ENCODE assay signal across 14 cellular contexts in the genomic region with DNA sequence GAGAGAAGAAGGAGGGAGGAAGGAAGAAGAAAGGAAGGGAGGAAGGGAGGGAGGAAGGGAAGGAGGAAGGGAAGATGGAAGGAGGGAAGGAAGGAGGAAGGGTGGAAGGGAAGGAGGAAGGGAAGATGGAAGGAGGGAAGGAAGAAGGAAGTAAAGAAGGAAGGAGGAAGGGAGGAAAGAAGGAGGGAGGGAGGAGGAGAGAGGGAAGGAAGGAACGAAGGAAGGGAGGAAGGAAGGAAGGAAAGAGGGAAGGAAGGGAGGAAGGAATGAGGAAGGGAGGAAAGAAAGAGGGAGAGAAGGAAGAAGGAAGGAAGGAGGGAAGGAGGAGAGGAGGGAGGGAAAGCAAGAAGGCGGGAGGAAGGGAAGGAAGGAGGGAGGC. TPM values are rescaled to one million over a fixed set of nuclear protein-coding genes. Genes with fewer than 3 reads are reported as not detected.
DNase-seq lines count a peak whose midpoint lies in the region; TF ChIP-seq lines count a peak whose summit lies in the region.
"Had no signal": no experiment of that assay in that cellular context is flagged by ENCODE, and none has a peak within 500 bp of the region (broad histone marks: within the 10 kb centered on the region; RNA-seq: fewer than 3 reads in every experiment).

No MANE protein-coding gene starts in this region.

- H4K20me1 ChIP-seq in mammary epithelial cell (ENCODE audit: insufficient read depth, low read length): no peaks in the 10 kb centered on the region

- H3K9me3 Mint-ChIP-seq in mesothelial cell of epicardium: no peaks in the 10 kb centered on the region

- H3K4me2 ChIP-seq in mammary epithelial cell (ENCODE audit: insufficient read depth, low read depth, low read length): no peak overlapping the region
- H3K4me2 ChIP-seq: KMS-11 had no signal

- intact Hi-C loops in mammary epithelial cell (cut with micrococcal nuclease): no loop called here
- intact Hi-C loops in testis (cut with DNase I; ENCODE audit: low total_unique reads): no loop called here
- intact Hi-C loops in A673 (cut with micrococcal nuclease; ENCODE audit: unreplicated experiment): loop anchor here (5.0 kb wide), 1 partner anchor 80 kb away; no protein-coding TSS in a partner anchor

- H3K4me3 ChIP-seq in HUES64 (ENCODE audit: low read length) (peak overlapping the region; percentile 64), mammary epithelial cell (replicated peaks in 1 of 3; ENCODE audit: insufficient read depth in 1 of 3, low read depth in 2 of 3, low read length in 3 of 3) (no peak overlapping the region), testis (peak overlapping the region in 1 of 2 donors; percentile 51), A673 (ENCODE audit: low read depth, low read length, poor library complexity, severe bottlenecking) (no peak overlapping the region)
- H3K4me3 ChIP-seq: SJCRH30 had no signal

- no peaks in the 10 kb centered on the region for H3K36me3 Mint-ChIP-seq in mesothelial cell of epicardium
- H3K36me3 Mint-ChIP-seq: CD14-positive monocyte had no signal

- 0 out of 2 replicates have a peak, but pooled peaks cover 5% of the 10 kb centered on the region for H3K4me1 ChIP-seq in HUES64 (ENCODE audit: insufficient read depth, low read length)
- H3K4me1 ChIP-seq in mammary epithelial cell (ENCODE audit: insufficient read depth, low read length): peaks cover 40% of the 10 kb centered on the region
- no peaks in the 10 kb centered on the region for H3K4me1 ChIP-seq in testis
- peaks cover 22% of the 10 kb centered on the region for H3K4me1 ChIP-seq in A673 (ENCODE audit: insufficient read depth, low read length, poor library complexity, severe bottlenecking)

- WGBS in HUES64: 44% methylated on average over 2 of the region's 2 CpGs
- 88% methylated on average over 1 of the region's 2 CpGs for WGBS in mammary epithelial cell (ENCODE audit: low coverage, missing lambda C conversion rate)
- WGBS in testis, 2 donors: 54 to 59% methylated on average over 2 of the region's 2 CpGs

- TF ChIP-seq CTCF in mammary epithelial cell (conservative IDR thresholded peaks at IDR 0.05 in 1 of 2, IDR thresholded peaks at IDR 0.05 in 1 of 2; ENCODE audit: extremely low read depth in 1 of 2, insufficient read depth in 1 of 2, low read depth in 1 of 2, low read length in 2 of 2) (no peak), mesothelial cell of epicardium (IDR thresholded peaks at IDR 0.05; ENCODE audit: unreplicated experiment) (no peak), testis (IDR thresholded peaks at IDR 0.05) (no peak), A673 (conservative IDR thresholded peaks at IDR 0.05; ENCODE audit: low read depth, low read length) (no peak)

- CTCF ChIA-PET in mammary epithelial cell (lab: Charles Lee; ENCODE audit: low non-redundant PET) (no interaction called here), A673 (lab: Charles Lee) (interaction anchor here (1.0 kb wide), 1 partner anchor 14 kb away, joined by 3 read pairs; no protein-coding TSS in a partner anchor)

- peak overlapping the region; percentile 95 for H3K27ac Mint-ChIP-seq in mesothelial cell of epicardium
- H3K27ac Mint-ChIP-seq: CD14-positive monocyte had no signal

- H2AFZ ChIP-seq in mammary epithelial cell (ENCODE audit: low read depth, low read length): peak overlapping the region; percentile 31

- H3K27me3 ChIP-seq in HUES64 (ENCODE audit: insufficient read depth, low read length) (peaks cover 28% of the 10 kb centered on the region), mammary epithelial cell (ENCODE audit: insufficient read depth, low read length) (no peaks in the 10 kb centered on the region), testis (no peaks in the 10 kb centered on the region), A673 (replicated peaks; ENCODE audit: insufficient read depth, low read depth, low read length, poor library complexity) (no peaks in the 10 kb centered on the region)
- H3K27me3 ChIP-seq: SJCRH30 had no signal

- dilution Hi-C loops in mammary epithelial cell (cut with HindIII; ENCODE audit: low sequenced_read_pairs): no loop called here

- peaks cover 18% of the 10 kb centered on the region for H3K4me1 Mint-ChIP-seq in mesothelial cell of epicardium

- H3K9ac ChIP-seq in HUES64 (ENCODE audit: low read depth, low read length) (0 out of 2 replicates have a peak overlapping the region, but pooled peaks have one; percentile 67), mammary epithelial cell (ENCODE audit: insufficient read depth, low read length) (no peak overlapping the region)
- H3K9ac ChIP-seq: KMS-11 had no signal

- no peak for TF ChIP-seq POLR2A in testis (IDR thresholded peaks at IDR 0.05)

- peaks cover 5% of the 10 kb centered on the region for H3K27me3 Mint-ChIP-seq in mesothelial cell of epicardium (ENCODE audit: low read depth)

- POLR2A ChIA-PET in A673 (lab: Charles Lee; ENCODE audit: low non-redundant PET): no interaction called here

- H3K27ac ChIP-seq in HUES64 (ENCODE audit: low read depth, low read length) (no peak overlapping the region), mammary epithelial cell (ENCODE audit: insufficient read depth, low read depth, low read length) (no peak overlapping the region), testis (peak overlapping the region; percentile 39 to 75), caudate nucleus (ENCODE audit: low read depth, low read length) (no peak overlapping the region), A673 (ENCODE audit: low read depth, low read length, poor library complexity, severe bottlenecking) (no peak overlapping the region)
- H3K27ac ChIP-seq: KMS-11, SJCRH30 had no signal

- BruUV-seq in mammary epithelial cell (replicated peaks; lab: Mats Ljungman, UMichigan) (no TSS peak), A673 (replicated peaks; lab: Mats Ljungman, UMichigan) (no TSS peak)

- peak overlapping the region; percentile 79 for H3K4me3 Mint-ChIP-seq in mesothelial cell of epicardium

- in situ Hi-C loops in mammary epithelial cell (cut with MboI; ENCODE audit: low sequenced_read_pairs in 2 of 2): no loop called here

- H3K9me3 ChIP-seq in HUES64 (ENCODE audit: insufficient read depth, low read depth, low read length) (no peaks in the 10 kb centered on the region), mammary epithelial cell (replicated peaks; ENCODE audit: insufficient read depth, low read length) (no peaks in the 10 kb centered on the region), testis (no peaks in the 10 kb centered on the region), A673 (ENCODE audit: low read depth, low read length, poor library complexity, severe bottlenecking) (no peaks in the 10 kb centered on the region)
- H3K9me3 ChIP-seq: heart right ventricle, SJCRH30 had no signal

- no peaks in the 10 kb centered on the region for H3K79me2 ChIP-seq in mammary epithelial cell (ENCODE audit: insufficient read depth, low read length)

- DNase-seq in mammary epithelial cell (no peak), mesothelial cell of epicardium (ENCODE audit: low spot score in 2 of 2, unreplicated experiment in 2 of 2) (no peak), testis (no peak), caudate nucleus (lab: John Stamatoyannopoulos, UW) (no peak), A673 (ENCODE audit: low spot score) (no peak)
- DNase-seq in stimulated activated CD4-positive, alpha-beta T cell treated with anti-CD3 and anti-CD28 coated beads, Interleukin-2, amount 100 ng/mL, for 24 hours: no peak
- DNase-seq: activated CD8-positive, alpha-beta memory T cell treated with anti-CD3 and anti-CD28 coated beads for 24 hours; activated gamma-delta T cell treated with Interleukin-2 at 50 U/mL for 16 hours; SJCRH30; stimulated activated CD4-positive, alpha-beta T cell treated with anti-CD3 and anti-CD28 coated beads, Interleukin-1b, Interleukin-23, amount 100 ng/mL, for 48 hours had no signal

- no peaks in the 10 kb centered on the region for H3K36me3 ChIP-seq in HUES64 (ENCODE audit: insufficient read depth, low read length)
- H3K36me3 ChIP-seq in mammary epithelial cell (ENCODE audit: insufficient read depth, low read length): no peaks in the 10 kb centered on the region
- H3K36me3 ChIP-seq in testis (ENCODE audit: low read depth, missing control alignments): no peaks in the 10 kb centered on the region
- no peaks in the 10 kb centered on the region for H3K36me3 ChIP-seq in A673 (ENCODE audit: insufficient read depth, low read length, poor library complexity, severe bottlenecking)
- H3K36me3 ChIP-seq: heart right ventricle, SJCRH30 had no signal

RNA-seq across cellular contexts. Expression of a gene that starts 31.9 kb away (rescaled TPM):
- polyA plus RNA-seq in HUES64 (2013, experiment 1 of 2): 0.70 TPM
- polyA plus RNA-seq in HUES64 (2013, experiment 2 of 2): 1.5 TPM
- total RNA-seq in mammary epithelial cell: 1 to 10 TPM in 1 of 2 donors, under 1 TPM in 1; 0.71 to 1.2 TPM
- 0.80 TPM for polyA plus RNA-seq in mammary epithelial cell
- not detected for polyA minus RNA-seq in mammary epithelial cell
- total RNA-seq in mesothelial cell of epicardium: 1.0 to 1.6 TPM (median 1.2 TPM) in 3 replicates
- 10 to 100 TPM; 67.5 to 73.8 TPM for total RNA-seq in testis
- polyA plus RNA-seq in testis (ENCODE audit: insufficient read depth, low read depth, low replicate concordance): 19.6 TPM
- 16.9 and 17.1 TPM in 2 replicates for total RNA-seq in A673 (2021)
- polyA plus RNA-seq: CD14-positive monocyte had no signal

Comparison
In these comparisons a context has a peak if more than half of its experiments do, and no peak if none do; other contexts are left out.
1. H3K27ac ChIP-seq: peak in testis (2 of 2); none in HUES64 (single experiment), mammary epithelial cell (single experiment), caudate nucleus (single experiment) and A673 (single experiment).